In the genomic region with DNA sequence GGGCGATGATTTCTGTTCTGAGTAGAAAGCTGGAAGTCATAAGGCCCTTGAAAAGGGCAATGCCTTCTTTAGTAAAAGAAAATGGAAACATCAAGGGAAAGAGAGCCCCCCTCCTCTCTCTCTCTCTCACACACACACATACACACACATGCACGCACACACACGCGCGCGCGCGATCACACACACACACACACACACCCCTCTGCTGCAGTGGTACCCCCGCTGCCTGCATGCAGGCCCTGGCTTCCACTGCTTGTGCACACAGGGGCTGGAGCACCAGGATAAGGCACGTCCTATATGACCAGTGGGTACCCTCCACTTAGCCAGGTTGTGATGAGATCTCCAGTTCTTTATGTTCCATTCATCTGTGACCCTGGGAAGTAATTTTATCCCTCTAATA, we compare ENCODE assay signal across 15 cellular contexts.
"Had no signal": no experiment of that assay in that cellular context is flagged by ENCODE, and none has a peak within 500 bp of the region (broad histone marks: within the 10 kb centered on the region; RNA-seq: fewer than 3 reads in every experiment).

No MANE protein-coding gene starts in this region.

- H3K27me3 ChIP-seq: adrenal gland, heart right ventricle, left lung, sigmoid colon, suprapubic skin, upper lobe of left lung had no signal

- H3K36me3 ChIP-seq: adrenal gland, heart right ventricle, left lung, sigmoid colon, suprapubic skin, upper lobe of left lung had no signal

- H3K4me1 ChIP-seq: adrenal gland, heart right ventricle, left lung, sigmoid colon, suprapubic skin, upper lobe of left lung had no signal

- FAIRE-seq: colon, islet of Langerhans had no signal

- H3K4me3 ChIP-seq: adrenal gland, heart right ventricle, left lung, sigmoid colon, suprapubic skin, upper lobe of left lung had no signal

- H3K27ac ChIP-seq: adrenal gland, heart right ventricle, left lung, sigmoid colon, suprapubic skin, upper lobe of left lung had no signal

- H3K9me3 ChIP-seq: adrenal gland, heart right ventricle, left lung, sigmoid colon, suprapubic skin, upper lobe of left lung had no signal

- DNase-seq: activated CD4-positive, alpha-beta T cell treated with anti-CD3 and anti-CD28 coated beads, Interleukin-2, amount 50 U/mL, for 4 hours; activated CD4-positive, CD25-positive, alpha-beta regulatory T cell treated with anti-CD3 and anti-CD28 coated beads, Interleukin-2, amount 50 U/mL, for 72 hours; activated naive CD4-positive, alpha-beta T cell treated with anti-CD3 and anti-CD28 coated beads, Interleukin-2, amount 50 U/mL, for 16 hours; activated T-cell treated with anti-CD3 and anti-CD28 coated beads, Interleukin-2, amount 50 U/mL, for 1 hour; adrenal gland; heart right ventricle; left lung; natural killer cell; sigmoid colon; stimulated activated CD4-positive, alpha-beta T cell treated with anti-CD3 and anti-CD28 coated beads, Interleukin-2, amount 100 ng/mL, for 24 hours; stimulated activated naive CD8-positive, alpha-beta T cell treated with anti-CD3 and anti-CD28 coated beads, Interleukin-15, Interleukin-2, amounts not matched to agents 100 U/mL and 50 U/mL, for 24 hours had no signal

- ATAC-seq: heart right ventricle; left lung; natural killer cell; stimulated activated naive CD8-positive, alpha-beta T cell treated with anti-CD3 and anti-CD28 coated beads, Interleukin-15, Interleukin-2, amounts not matched to agents 100 U/mL and 50 U/mL, for 24 hours had no signal
